ENCODE assay signal across 8 cellular contexts in genomic region chr2:240513544-240514287, GRCh38. TPM values are rescaled to one million over a fixed set of nuclear protein-coding genes. Genes with fewer than 3 reads are reported as not detected.
DNase-seq lines count a peak whose midpoint lies in the region; ATAC-seq and TF ChIP-seq lines count a peak whose summit lies in the region.

No MANE protein-coding gene starts in this region.

- TF ChIP-seq CTCF in AG04449 (IDR thresholded peaks at IDR 0.05; ENCODE audit: insufficient read depth, low read length, missing control alignments) = peak; percentile 93
- peak; percentile 92 for TF ChIP-seq CTCF in PC-3 (conservative IDR thresholded peaks at IDR 0.05; ENCODE audit: low read depth, low read length)
- TF ChIP-seq CTCF in esophagus squamous epithelium (IDR thresholded peaks at IDR 0.05) = peak; percentile 58 to 95 (median 84)
- peak; percentile 87 for TF ChIP-seq CTCF in nephron progenitor cell (IDR thresholded peaks at IDR 0.05)

- H3K9me3 Mint-ChIP-seq in nephron progenitor cell = peaks cover 6% of the 10 kb centered on the region

- CTCF ChIA-PET in AG04449 (lab: Yijun Ruan, JAX) (interaction anchor here (0.6 to 5.3 kb wide), 53 partner anchors 8 to 450 kb away, joined by 3 to 98 read pairs (median 4); partner anchors contain the start of gene CAPN10), PC-3 (lab: Charles Lee) (interaction anchor here (0.6 to 1.0 kb wide), 8 partner anchors 11 to 399 kb away, joined by 3 to 10 read pairs (median 4); no protein-coding TSS in a partner anchor)

- H3K9ac ChIP-seq in PC-3 (ENCODE audit: low read length) = no peak overlapping the region

- BruUV-seq in PC-3 (replicated peaks; lab: Mats Ljungman, UMichigan) = no TSS peak

- peak overlapping the region; percentile 19 for H3K27ac Mint-ChIP-seq in nephron progenitor cell

- H3K9me3 ChIP-seq in PC-3 (ENCODE audit: low read length) (no peaks in the 10 kb centered on the region), esophagus squamous epithelium (no peaks in the 10 kb centered on the region)

- H3K4me3 ChIP-seq in AG04449 (ENCODE audit: low read depth, low read length) (no peak overlapping the region), PC-3 (ENCODE audit: low read length) (no peak overlapping the region), esophagus squamous epithelium (no peak overlapping the region)

- H3K36me3 ChIP-seq in PC-3 (ENCODE audit: low read depth, low read length) = no peaks in the 10 kb centered on the region
- H3K36me3 ChIP-seq in esophagus squamous epithelium = peaks cover 0 to 34% (median 0%) of the 10 kb centered on the region in 3 donors

- TF ChIP-seq POLR2A in esophagus squamous epithelium (IDR thresholded peaks at IDR 0.05) = no peak

- no peaks in the 10 kb centered on the region for H3K4me1 ChIP-seq in PC-3 (ENCODE audit: insufficient read depth, low read length)
- peaks cover 7 to 15% (median 9%) of the 10 kb centered on the region in 3 donors for H3K4me1 ChIP-seq in esophagus squamous epithelium

- no peaks in the 10 kb centered on the region for H3K9me2 ChIP-seq in PC-3 (replicated peaks; ENCODE audit: low read length)

- DNase-seq in AG04449 (ENCODE audit: low read depth, low spot score) (peak; percentile 47), PC-3 (peak; percentile 74), activated T-cell treated with anti-CD3 and anti-CD28 coated beads for 48 hours (ENCODE audit: low read depth) (peak; percentile 75), esophagus squamous epithelium (lab: John Stamatoyannopoulos, UW) (peak; percentile 52), nephron progenitor cell (peak; percentile 82)
- peak; percentile 80 for DNase-seq in stimulated activated naive CD4-positive, alpha-beta T cell treated with Interleukin-2 at 50 U/mL for 16 hours (lab: John Stamatoyannopoulos, UW)

- H3K27me3 Mint-ChIP-seq in nephron progenitor cell (ENCODE audit: low read depth, poor library complexity) = peaks cover 20% of the 10 kb centered on the region

- peaks cover 6% of the 10 kb centered on the region for H3K4me1 Mint-ChIP-seq in nephron progenitor cell

- H3K4me3 Mint-ChIP-seq in nephron progenitor cell = no peak overlapping the region

- intact Hi-C loops in PC-3 (cut with micrococcal nuclease) (loop anchor here (2.0 kb wide), 2 partner anchors 47 to 327 kb away; partner anchors contain the start of gene DUSP28), esophagus squamous epithelium (cut with DNase I) (no loop called here)

- POLR2A ChIA-PET in AG04449 (lab: Yijun Ruan, JAX) (interaction anchor here (1.0 kb wide), 1 partner anchor 10 kb away, joined by 4 read pairs; no protein-coding TSS in a partner anchor), PC-3 (lab: Charles Lee; ENCODE audit: unreplicated experiment) (no interaction called here)

- no peak overlapping the region for H3K4me2 ChIP-seq in PC-3 (ENCODE audit: low read length)

- H3K27me3 ChIP-seq in PC-3 (ENCODE audit: low read length) (no peaks in the 10 kb centered on the region), esophagus squamous epithelium (peaks cover 0 to under 1% (median 0%) of the 10 kb centered on the region in 4 donors)

- 21 to 39% methylated on average over 4 to 6 of the region's 13 CpGs for WGBS in esophagus squamous epithelium, 2 donors

- no peaks in the 10 kb centered on the region for H3K79me2 ChIP-seq in PC-3 (ENCODE audit: low read length)

- H3K27ac ChIP-seq in PC-3 (ENCODE audit: low read length) (no peak overlapping the region), esophagus squamous epithelium (no peak overlapping the region)

- H4K20me1 ChIP-seq in PC-3 (ENCODE audit: low read length) = no peaks in the 10 kb centered on the region

- no peak overlapping the region for H2AFZ ChIP-seq in PC-3 (ENCODE audit: low read length)

- ATAC-seq in GM18858 (IDR thresholded peaks at IDR 0.05; ENCODE audit: unreplicated experiment) = peak; percentile 86
- ATAC-seq in HG03060 (IDR thresholded peaks at IDR 0.05; ENCODE audit: low read depth, unreplicated experiment) = peak; percentile 87
- ATAC-seq in PC-3 = peak; percentile 99

- H3F3A ChIP-seq in PC-3 (ENCODE audit: low read length, unreplicated experiment) = no peaks in the 10 kb centered on the region

- peaks cover 19% of the 10 kb centered on the region for H3K36me3 Mint-ChIP-seq in nephron progenitor cell (ENCODE audit: low read depth)

RNA-seq across cellular contexts. Expression of gene ANKMY1, which starts 44.1 kb away (rescaled TPM):
- 10.2 and 19.5 TPM in 2 replicates for total RNA-seq in PC-3 (2014; rRNA removed)
- 10 to 100 TPM in 3 of 4 donors, 1 to 10 TPM in 1; 8.2 to 23.8 (median 17.1) TPM for total RNA-seq in esophagus squamous epithelium

RNA-seq across cellular contexts. Expression of gene DUSP28, which starts 46.4 kb away (rescaled TPM):
- total RNA-seq in PC-3 (2014; rRNA removed) (8.3 and 11.9 TPM in 2 replicates), esophagus squamous epithelium (10 to 100 TPM in 1 of 4 donors, 1 to 10 TPM in 3; 2.0 to 10.5 (median 5.3) TPM)

RNA-seq across cellular contexts. Expression of gene RNPEPL1, which starts 54.6 kb away (rescaled TPM):
- 25.8 and 44.5 TPM in 2 replicates for total RNA-seq in PC-3 (2014; rRNA removed)
- 10 to 100 TPM; 41.9 to 96.5 (median 48.1) TPM for total RNA-seq in esophagus squamous epithelium
